Comparison of ENCODE assay signal across 27 cellular contexts in genomic region chr3:15502616-15503015, GRCh38.
"Had no signal": no experiment of that assay in that cellular context is flagged by ENCODE, and none has a peak within 500 bp of the region (broad histone marks: within the 10 kb centered on the region; RNA-seq: fewer than 3 reads in every experiment).

No MANE protein-coding gene starts in this region.

- H3K27me3 ChIP-seq: heart left ventricle, neural progenitor cell, neutrophil, right atrium auricular region, right lobe of liver, tibial nerve, upper lobe of left lung had no signal

- H3K36me3 ChIP-seq: heart left ventricle, left ventricle myocardium inferior, neural progenitor cell, neutrophil, right atrium auricular region, right lobe of liver, tibial nerve, upper lobe of left lung had no signal

- H3K9ac ChIP-seq: neural progenitor cell, parathyroid adenoma had no signal

- H2AFZ ChIP-seq: neural progenitor cell, parathyroid adenoma had no signal

- H3K4me3 ChIP-seq: heart left ventricle, left ventricle myocardium inferior, lung, neural progenitor cell, right atrium auricular region, right lobe of liver, smooth muscle cell, tibial nerve, upper lobe of left lung had no signal

- H3K79me2 ChIP-seq: parathyroid adenoma had no signal

- H3K4me2 ChIP-seq: neural progenitor cell, smooth muscle cell had no signal

- H3K4me1 ChIP-seq: neural progenitor cell, parathyroid adenoma, right lobe of liver had no signal

- DNase-seq: heart left ventricle; hypothalamus; immature natural killer cell; kidney; left colon; left ventricle myocardium inferior; naive thymus-derived CD8-positive, alpha-beta T cell; occipital lobe; right lobe of liver; stimulated activated CD4-positive, alpha-beta T cell treated with anti-CD3 and anti-CD28 coated beads, Interleukin-1b, Interleukin-23, amount 100 ng/mL, for 48 hours; stimulated activated CD4-positive, alpha-beta T cell treated with anti-CD3 and anti-CD28 coated beads, Interleukin-2, amount 100 ng/mL, for 48 hours; stimulated activated CD4-positive, alpha-beta T cell treated with anti-CD3 and anti-CD28 coated beads, Interleukin-4, amount 100 ng/mL, for 4 hours; stimulated activated CD8-positive, alpha-beta memory T cell treated with anti-CD3 and anti-CD28 coated beads, Interleukin-4, amount 100 ng/mL, for 48 hours; stimulated activated naive CD4-positive, alpha-beta T cell treated with Interleukin-2 at 50 U/mL for 16 hours; stimulated activated naive CD8-positive, alpha-beta T cell treated with anti-CD3 and anti-CD28 coated beads, Interleukin-15, amount 100 ng/mL, for 72 hours; substantia nigra; upper lobe of left lung had no signal

- H3K27ac ChIP-seq: heart left ventricle, left ventricle myocardium inferior, neural progenitor cell, neutrophil, parathyroid adenoma, right atrium auricular region, right lobe of liver, tibial nerve, upper lobe of left lung had no signal

- FAIRE-seq: islet of Langerhans, kidney, urothelium cell line had no signal

- ATAC-seq: heart left ventricle; left colon; naive thymus-derived CD8-positive, alpha-beta T cell; right lobe of liver; stimulated activated memory B cell treated with anti-CD40 and anti-IgM and Interleukin-4, amounts not matched to agents 10 μg/mL and 1 μg/mL and 100 μg/mL, for 72 hours; stimulated activated naive CD8-positive, alpha-beta T cell treated with anti-CD3 and anti-CD28 coated beads, Interleukin-15, amount 100 ng/mL, for 72 hours had no signal

- H3K9me3 ChIP-seq: heart left ventricle, left ventricle myocardium inferior, neutrophil, right atrium auricular region, right lobe of liver, tibial nerve, upper lobe of left lung had no signal
